17 cellular contexts compared by ENCODE assay signal in the genomic region with DNA sequence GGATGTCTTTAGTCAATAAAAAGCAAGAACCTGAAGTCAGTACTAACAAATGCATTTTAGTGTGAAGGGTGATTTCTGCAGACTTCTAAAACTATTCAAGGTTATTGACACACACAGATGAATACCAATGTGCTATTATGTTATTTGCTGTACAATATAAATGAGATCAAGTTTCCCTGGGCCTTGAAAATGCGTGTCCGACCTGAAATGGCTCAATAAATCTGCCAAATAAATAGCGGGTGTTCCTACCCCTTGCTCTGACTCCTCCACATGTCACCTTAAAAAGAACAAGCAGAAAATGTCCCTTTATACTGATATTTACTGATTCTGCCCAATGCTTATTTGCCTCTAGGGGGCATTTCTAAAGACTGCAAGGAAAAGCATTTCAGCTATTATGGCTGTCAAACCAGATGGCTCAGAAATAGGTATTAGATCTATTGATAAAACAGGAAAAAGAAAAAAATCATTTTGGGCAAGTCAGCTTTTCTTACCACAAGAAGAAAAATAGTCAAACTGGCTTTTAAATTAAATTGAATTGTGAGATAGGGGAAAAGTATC.
DNase-seq lines count a peak whose midpoint lies in the region; ATAC-seq and TF ChIP-seq lines count a peak whose summit lies in the region.
"Had no signal": no experiment of that assay in that cellular context is flagged by ENCODE, and none has a peak within 500 bp of the region (broad histone marks: within the 10 kb centered on the region; RNA-seq: fewer than 3 reads in every experiment).

No MANE protein-coding gene starts in this region.

- no peaks in the 10 kb centered on the region for H3K4me1 ChIP-seq in ascending aorta
- H3K4me1 ChIP-seq: adrenal gland, testis had no signal

- no peak overlapping the region for H3K27ac ChIP-seq in ascending aorta
- H3K27ac ChIP-seq: adrenal gland, testis had no signal

- H3K27me3 ChIP-seq in GM06990 (replicated peaks; ENCODE audit: control insufficient read depth, insufficient read depth, low read length) (no peaks in the 10 kb centered on the region), ascending aorta (no peaks in the 10 kb centered on the region)
- H3K27me3 ChIP-seq: adrenal gland, right atrium auricular region, testis had no signal

- H3K9me3 ChIP-seq in ascending aorta = no peaks in the 10 kb centered on the region
- H3K9me3 ChIP-seq: adrenal gland, right atrium auricular region, testis had no signal

- DNase-seq in AG10803 (ENCODE audit: low read depth) (no peak), GM06990 (ENCODE audit: extremely low read depth, insufficient read length) (no peak), NCI-H69 (lab: John Stamatoyannopoulos, UW) (peak; percentile 93), fibroblast of pulmonary artery (ENCODE audit: low read depth) (no peak), ascending aorta (ENCODE audit: low spot score in 2 of 2) (no peak), HT-29 (ENCODE audit: low spot score) (no peak)
- DNase-seq in activated CD4-positive, alpha-beta T cell treated with anti-CD3 and anti-CD28 coated beads for 4 hours = no peak
- DNase-seq: activated CD4-positive, alpha-beta T cell treated with anti-CD3 and anti-CD28 coated beads, Interleukin-2, amount 50 U/mL, for 4 hours; adrenal gland; CD4-positive, CD25-positive, alpha-beta regulatory T cell; cortex of kidney; NCI-H1694 treated with DMSO at 0.1 percent for 48 hours; NCI-H82; testis had no signal

- H3K36me3 ChIP-seq in GM06990 (ENCODE audit: control insufficient read depth, insufficient read depth, low read length) (no peaks in the 10 kb centered on the region), ascending aorta (no peaks in the 10 kb centered on the region)
- H3K36me3 ChIP-seq: adrenal gland, right atrium auricular region had no signal

- intact Hi-C loops in ascending aorta (cut with DNase I) = no loop called here

- TF ChIP-seq CTCF in AG10803 (conservative IDR thresholded peaks at IDR 0.05; ENCODE audit: low read length) (peak; percentile 14; the same call in 1 of the 2 replicates), GM06990 (IDR thresholded peaks at IDR 0.05; ENCODE audit: insufficient read depth, low read length, poor library complexity, severe bottlenecking) (peak; percentile 17), fibroblast of pulmonary artery (IDR thresholded peaks at IDR 0.05; ENCODE audit: low read length, missing control alignments) (peak; percentile 4), ascending aorta (IDR thresholded peaks at IDR 0.05) (no peak)

- H3K4me3 ChIP-seq in AG10803 (ENCODE audit: low read length) (no peak overlapping the region), GM06990 (replicated peaks; ENCODE audit: low read depth, low read length) (no peak overlapping the region), fibroblast of pulmonary artery (replicated peaks; ENCODE audit: low read depth, low read length) (no peak overlapping the region), ascending aorta (no peak overlapping the region)
- H3K4me3 ChIP-seq: adrenal gland, right atrium auricular region, testis had no signal

- no peak for ATAC-seq in HG03520 (IDR thresholded peaks at IDR 0.05; ENCODE audit: unreplicated experiment)
- ATAC-seq: natural killer cell treated with Interleukin-12 subunit alpha and Interleukin-12 subunit beta and Interleukin-15 and Interleukin-18, amount 100 ng/mL, for 72 hours had no signal

Comparison
In these comparisons a context has a peak if more than half of its experiments do, and no peak if none do; other contexts are left out.
1. CTCF ChIP-seq: peak in AG10803 (single experiment), GM06990 (single experiment) and fibroblast of pulmonary artery (single experiment); none in ascending aorta (0 of 3).